31 cellular contexts compared by ENCODE assay signal in the genomic region with DNA sequence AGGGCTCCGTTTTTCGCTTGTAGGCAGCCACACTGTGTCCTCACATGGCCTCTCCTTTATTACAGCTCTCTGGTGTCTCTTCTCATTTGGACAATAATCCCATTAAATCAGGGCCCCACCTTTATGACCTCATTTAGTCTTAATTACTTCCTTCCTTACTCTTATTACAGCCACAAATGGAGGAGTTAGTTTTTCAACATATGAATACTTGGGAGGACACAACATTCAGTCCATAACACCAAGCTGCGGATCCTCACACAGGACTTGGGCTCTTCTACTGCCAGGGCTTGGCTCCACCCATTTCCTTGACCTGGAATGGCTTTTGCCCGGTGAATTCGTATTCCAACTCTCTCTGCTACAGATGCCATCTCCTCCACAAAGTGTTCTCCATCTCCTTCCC.
"Had no signal": no experiment of that assay in that cellular context is flagged by ENCODE, and none has a peak within 500 bp of the region (broad histone marks: within the 10 kb centered on the region; RNA-seq: fewer than 3 reads in every experiment).

No MANE protein-coding gene starts in this region.

- ATAC-seq: left cardiac atrium had no signal

- H3K36me3 Mint-ChIP-seq: activated CD4-positive, alpha-beta memory T cell treated with anti-CD3 and anti-CD28 coated beads for 36 hours; activated naive CD4-positive, alpha-beta T cell treated with anti-CD3 and anti-CD28 coated beads, Interleukin-2, amount 10 ng/mL, durations not matched to agents 7 days and 5 days; activated naive CD8-positive, alpha-beta T cell treated with anti-CD3 and anti-CD28 coated beads, Interleukin-2, amount 10 ng/mL, durations not matched to agents 7 days and 5 days; brain; naive B cell had no signal

- H3K9me3 Mint-ChIP-seq: activated CD4-positive, alpha-beta memory T cell treated with anti-CD3 and anti-CD28 coated beads for 36 hours; activated CD4-positive, alpha-beta T cell treated with anti-CD3 and anti-CD28 coated beads, Interleukin-2, amount 10 ng/mL, durations not matched to agents 24 days and 14 days; activated naive CD4-positive, alpha-beta T cell treated with anti-CD3 and anti-CD28 coated beads, Interleukin-2, amount 10 ng/mL, durations not matched to agents 7 days and 5 days; activated naive CD8-positive, alpha-beta T cell treated with anti-CD3 and anti-CD28 coated beads, Interleukin-2, amount 10 ng/mL, durations not matched to agents 7 days and 5 days; activated T-cell treated with anti-CD3 and anti-CD28 coated beads, Interleukin-2, amount 50 U/mL, for 24 hours had no signal

- H3K4me2 ChIP-seq: smooth muscle cell had no signal

- H3K27me3 ChIP-seq: ascending aorta, cardiac muscle cell, colonic mucosa, dorsolateral prefrontal cortex, ovary, sigmoid colon, tibial nerve had no signal

- H3K4me3 ChIP-seq: ascending aorta, cardiac muscle cell, colonic mucosa, dorsolateral prefrontal cortex, ovary, sigmoid colon, smooth muscle cell, tibial nerve had no signal

- H3K36me3 ChIP-seq: ascending aorta, cardiac muscle cell, colonic mucosa, ovary, sigmoid colon, tibial nerve had no signal

- H3K4me1 Mint-ChIP-seq: activated CD4-positive, alpha-beta T cell treated with anti-CD3 and anti-CD28 coated beads, Interleukin-2, amount 10 ng/mL, durations not matched to agents 24 days and 14 days; activated naive CD4-positive, alpha-beta T cell treated with anti-CD3 and anti-CD28 coated beads, Interleukin-2, amount 10 ng/mL, durations not matched to agents 7 days and 5 days; activated naive CD8-positive, alpha-beta T cell treated with anti-CD3 and anti-CD28 coated beads, Interleukin-2, amount 10 ng/mL, durations not matched to agents 7 days and 5 days; brain; naive B cell had no signal

- H3K4me1 ChIP-seq: ascending aorta, colonic mucosa, sigmoid colon, tibial nerve had no signal

- H3K9me3 ChIP-seq: ascending aorta, colonic mucosa, ovary, sigmoid colon had no signal

- H3K27ac ChIP-seq: ascending aorta, cardiac muscle cell, colonic mucosa, ovary, sigmoid colon, tibial nerve had no signal

- H3K4me3 Mint-ChIP-seq: activated CD4-positive, alpha-beta memory T cell treated with anti-CD3 and anti-CD28 coated beads for 36 hours; activated CD4-positive, alpha-beta T cell treated with anti-CD3 and anti-CD28 coated beads, Interleukin-2, amount 10 ng/mL, durations not matched to agents 24 days and 14 days; activated naive CD4-positive, alpha-beta T cell treated with anti-CD3 and anti-CD28 coated beads, Interleukin-2, amount 10 ng/mL, durations not matched to agents 7 days and 5 days; activated naive CD8-positive, alpha-beta T cell treated with anti-CD3 and anti-CD28 coated beads, Interleukin-2, amount 10 ng/mL, durations not matched to agents 7 days and 5 days; activated T-cell treated with anti-CD3 and anti-CD28 coated beads, Interleukin-2, amount 50 U/mL, for 24 hours; brain; naive B cell had no signal

- H3K27ac Mint-ChIP-seq: activated CD4-positive, alpha-beta memory T cell treated with anti-CD3 and anti-CD28 coated beads for 36 hours; activated CD4-positive, alpha-beta T cell treated with anti-CD3 and anti-CD28 coated beads, Interleukin-2, amount 10 ng/mL, durations not matched to agents 24 days and 14 days; activated naive CD4-positive, alpha-beta T cell treated with anti-CD3 and anti-CD28 coated beads, Interleukin-2, amount 10 ng/mL, durations not matched to agents 7 days and 5 days; activated naive CD8-positive, alpha-beta T cell treated with anti-CD3 and anti-CD28 coated beads, Interleukin-2, amount 10 ng/mL, durations not matched to agents 7 days and 5 days; activated T-cell treated with anti-CD3 and anti-CD28 coated beads, Interleukin-2, amount 50 U/mL, for 24 hours; brain; naive B cell; progenitor cell of endocrine pancreas had no signal

- DNase-seq: activated CD4-positive, alpha-beta memory T cell treated with anti-CD3 and anti-CD28 coated beads for 36 hours; activated CD4-positive, alpha-beta T cell treated with anti-CD3 and anti-CD28 coated beads, Interleukin-2, amount 10 ng/mL, durations not matched to agents 24 days and 14 days; activated CD4-positive, CD25-positive, alpha-beta regulatory T cell treated with anti-CD3 and anti-CD28 coated beads, Interleukin-2, amount 50 U/mL, for 72 hours; activated CD8-positive, alpha-beta memory T cell treated with anti-CD3 and anti-CD28 coated beads, Interleukin-2, amount 50 U/mL, for 48 hours; activated gamma-delta T cell; activated naive CD4-positive, alpha-beta T cell treated with anti-CD3 and anti-CD28 coated beads, Interleukin-2, amount 10 ng/mL, durations not matched to agents 7 days and 5 days; activated naive CD8-positive, alpha-beta T cell treated with anti-CD3 and anti-CD28 coated beads, Interleukin-2, amount 10 ng/mL, durations not matched to agents 7 days and 5 days; activated T-cell treated with anti-CD3 and anti-CD28 coated beads, Interleukin-2, amount 50 U/mL, for 24 hours; cerebellar nuclear complex; colonic mucosa; dorsolateral prefrontal cortex; effector memory CD4-positive, alpha-beta T cell; erythroblast; foreskin fibroblast; head of caudate nucleus; hippocampal formation; left cardiac atrium; mammary epithelial cell; naive B cell; ovary; sigmoid colon; stimulated activated CD4-positive, alpha-beta T cell treated with anti-CD3 and anti-CD28 coated beads, Interleukin-1b, Interleukin-23, amount 100 ng/mL, for 48 hours; stimulated activated naive CD4-positive, alpha-beta T cell; T-helper 2 cell had no signal

- FAIRE-seq: keratinocyte had no signal
